In genomic region chrX:134631404-134632346, GRCh38 we compare ENCODE assay signal across 15 cellular contexts. TPM values are rescaled to one million over a fixed set of nuclear protein-coding genes. Genes with fewer than 3 reads are reported as not detected.
A peak's percentile ranks its signal among the peaks of the same experiment; 100 is the strongest.
DNase-seq lines count a peak whose midpoint lies in the region; ATAC-seq and TF ChIP-seq lines count a peak whose summit lies in the region.
"Had no signal": no experiment of that assay in that cellular context is flagged by ENCODE, and none has a peak within 500 bp of the region (broad histone marks: within the 10 kb centered on the region; RNA-seq: fewer than 3 reads in every experiment).

No MANE protein-coding gene starts in this region.

- no peak for ATAC-seq in HG03108 (IDR thresholded peaks at IDR 0.05; ENCODE audit: unreplicated experiment)
- ATAC-seq: A549, K562, left lobe of liver had no signal

- H3K27ac Mint-ChIP-seq in MCF 10A (ENCODE audit: low read depth, unreplicated experiment) (no peak overlapping the region), glutamatergic neuron (ENCODE audit: unreplicated experiment) (peak overlapping the region; percentile 59)
- H3K27ac Mint-ChIP-seq: activated CD4-positive, alpha-beta T cell treated with anti-CD3 and anti-CD28 coated beads, Interleukin-2, amount 10 ng/mL, durations not matched to agents 24 days and 14 days had no signal

- H3K27me3 Mint-ChIP-seq in MCF 10A (ENCODE audit: insufficient read depth, unreplicated experiment) (peaks cover 28% of the 10 kb centered on the region), glutamatergic neuron (ENCODE audit: unreplicated experiment) (peaks cover 5% of the 10 kb centered on the region)

- in situ Hi-C loops in transverse colon (cut with MboI; ENCODE audit: low pct_ligation_motif_present in 1 of 4, low pct_unique_long_range_greater_than_20kb in 1 of 4, low sequenced_read_pairs in 3 of 4): no loop called here

- BruUV-seq in MCF 10A (replicated peaks; lab: Mats Ljungman, UMichigan): no TSS peak

- H3K27ac ChIP-seq in breast epithelium (peak overlapping the region in 1 of 2 donors; percentile 48), transverse colon (peak overlapping the region in 1 of 4 donors; percentile 19)

- H3K4me3 ChIP-seq in breast epithelium: no peak overlapping the region
- H3K4me3 ChIP-seq in transverse colon: no peak overlapping the region
- H3K4me3 ChIP-seq: A549, K562 had no signal

- TF ChIP-seq CTCF in MCF 10A (IDR thresholded peaks at IDR 0.05; ENCODE audit: unreplicated experiment): no peak
- no peak for TF ChIP-seq CTCF in breast epithelium (IDR thresholded peaks at IDR 0.05)
- TF ChIP-seq CTCF in glutamatergic neuron (IDR thresholded peaks at IDR 0.05; ENCODE audit: partially characterized antibody, unreplicated experiment): no peak
- no peak for TF ChIP-seq CTCF in transverse colon (IDR thresholded peaks at IDR 0.05)

- H3K36me3 ChIP-seq in breast epithelium (no peaks in the 10 kb centered on the region), transverse colon (no peaks in the 10 kb centered on the region)

- H3K4me1 ChIP-seq in breast epithelium: no peaks in the 10 kb centered on the region
- H3K4me1 ChIP-seq in transverse colon: no peaks in the 10 kb centered on the region
- H3K4me1 ChIP-seq: A549 had no signal

- DNase-seq in MCF 10A (ENCODE audit: unreplicated experiment): peak; percentile 29
- DNase-seq in breast epithelium (ENCODE audit: low spot score in 2 of 2): no peak
- DNase-seq in NCI-H69 (lab: John Stamatoyannopoulos, UW): peak; percentile 87
- DNase-seq in glutamatergic neuron: no peak
- DNase-seq in transverse colon: peak; percentile 15
- DNase-seq in putamen (ENCODE audit: low spot score): no peak
- DNase-seq in islet precursor cell: no peak
- DNase-seq: activated CD4-positive, alpha-beta T cell treated with anti-CD3 and anti-CD28 coated beads, Interleukin-2, amount 10 ng/mL, durations not matched to agents 24 days and 14 days; central memory CD4-positive, alpha-beta T cell had no signal

- POLR2A ChIA-PET in MCF 10A (lab: Yijun Ruan, JAX): interaction anchor here (0.6 to 1.1 kb wide), 3 partner anchors 12 to 46 kb away, joined by 3 read pairs; no protein-coding TSS in a partner anchor

- H3K4me1 Mint-ChIP-seq in MCF 10A (ENCODE audit: insufficient read depth, unreplicated experiment) (peaks cover 2% of the 10 kb centered on the region), glutamatergic neuron (ENCODE audit: low read depth, unreplicated experiment) (peaks cover 12% of the 10 kb centered on the region)

- no peak for TF ChIP-seq EP300 in transverse colon (IDR thresholded peaks at IDR 0.05; ENCODE audit: low read depth)

- WGBS in transverse colon (ENCODE audit: low coverage in 1 of 2), 2 donors: 52% methylated on average over 10 of the region's 10 CpGs; no CpG with 5 or more reads in 1 of the 2 donors

- TF ChIP-seq POLR2A in breast epithelium (IDR thresholded peaks at IDR 0.05) (no peak), transverse colon (IDR thresholded peaks at IDR 0.05) (no peak)

- H3K27me3 ChIP-seq in breast epithelium (peaks cover 0 to 72% of the 10 kb centered on the region in 2 donors), transverse colon (no peaks in the 10 kb centered on the region)

- H3K9me3 Mint-ChIP-seq in MCF 10A (ENCODE audit: unreplicated experiment): no peaks in the 10 kb centered on the region
- H3K9me3 Mint-ChIP-seq in glutamatergic neuron (ENCODE audit: unreplicated experiment): peaks cover 2% of the 10 kb centered on the region

- intact Hi-C loops in MCF 10A (cut with micrococcal nuclease): no loop called here
- intact Hi-C loops in breast epithelium (cut with DNase I; ENCODE audit: low total_unique reads): no loop called here
- intact Hi-C loops in transverse colon (cut with DNase I; ENCODE audit: low total_unique reads): no loop called here

- H3K4me3 Mint-ChIP-seq in MCF 10A (ENCODE audit: unreplicated experiment) (no peak overlapping the region), glutamatergic neuron (ENCODE audit: unreplicated experiment) (no peak overlapping the region)
- H3K4me3 Mint-ChIP-seq: activated CD4-positive, alpha-beta T cell treated with anti-CD3 and anti-CD28 coated beads, Interleukin-2, amount 10 ng/mL, durations not matched to agents 24 days and 14 days had no signal

- CTCF ChIA-PET in MCF 10A (lab: Yijun Ruan, JAX): interaction anchor here (0.6 to 1.2 kb wide), 4 partner anchors 29 to 151 kb away, joined by 3 to 4 read pairs (median 3); no protein-coding TSS in a partner anchor

- no peaks in the 10 kb centered on the region for H3K36me3 Mint-ChIP-seq in MCF 10A (ENCODE audit: insufficient read depth, unreplicated experiment)
- no peaks in the 10 kb centered on the region for H3K36me3 Mint-ChIP-seq in glutamatergic neuron (ENCODE audit: unreplicated experiment)

- H3K9me3 ChIP-seq in breast epithelium (no peaks in the 10 kb centered on the region), transverse colon (no peaks in the 10 kb centered on the region)
- H3K9me3 ChIP-seq: A549 had no signal

RNA-seq across cellular contexts. Expression of gene PLAC1, which starts 26.6 kb away (rescaled TPM):
- total RNA-seq in MCF 10A (2022): 0.83 and 0.91 TPM in 2 replicates
- not detected for total RNA-seq in breast epithelium
- not detected for total RNA-seq in glutamatergic neuron (ENCODE audit: unreplicated experiment)
- under 1 TPM in 1 of 4 donors, not detected in 3; 0.79 TPM for total RNA-seq in transverse colon
- total RNA-seq: activated CD4-positive, alpha-beta T cell treated with anti-CD3 and anti-CD28 coated beads, Interleukin-2, amount 10 ng/mL, durations not matched to agents 24 days and 14 days; frontal cortex; left lobe of liver; posterior vena cava had no signal

Comparison
In these comparisons a context has a peak if more than half of its experiments do, and no peak if none do; other contexts are left out.
1. DNase-seq: peak in MCF 10A (single experiment), NCI-H69 (single experiment) and transverse colon (single experiment); none in breast epithelium (0 of 2), glutamatergic neuron (single experiment), putamen (single experiment) and islet precursor cell (single experiment).